In the genomic region with DNA sequence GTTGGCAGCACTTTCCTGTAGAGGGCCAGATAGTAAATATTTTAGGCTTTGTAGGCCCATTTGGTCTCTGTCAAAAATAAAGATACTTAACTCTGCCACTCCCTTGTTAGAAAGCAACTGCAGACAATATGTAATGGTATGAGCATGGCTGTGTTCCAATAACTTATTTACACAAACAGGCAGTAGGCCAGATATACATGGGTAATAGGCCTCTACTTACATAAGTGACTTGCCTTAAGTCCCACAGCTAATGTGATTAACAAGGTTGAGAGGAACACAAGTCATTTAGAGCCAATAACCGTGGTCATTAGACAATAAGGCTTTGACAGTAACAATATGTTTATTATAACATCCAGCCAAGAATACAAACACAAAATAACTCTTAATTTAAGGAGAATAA, we compare ENCODE assay signal across 20 cellular contexts. TPM values are rescaled to one million over a fixed set of nuclear protein-coding genes. Genes with fewer than 3 reads are reported as not detected.
DNase-seq lines count a peak whose midpoint lies in the region; ATAC-seq and TF ChIP-seq lines count a peak whose summit lies in the region.
"Had no signal": no experiment of that assay in that cellular context is flagged by ENCODE, and none has a peak within 500 bp of the region (broad histone marks: within the 10 kb centered on the region; RNA-seq: fewer than 3 reads in every experiment).

No MANE protein-coding gene starts in this region.

- BruUV-seq in PC-3 (replicated peaks; lab: Mats Ljungman, UMichigan) = TSS peak; percentile 11

- no peak overlapping the region for H3K4me2 ChIP-seq in PC-3 (ENCODE audit: low read length)
- H3K4me2 ChIP-seq: PC-9 had no signal

- no peaks in the 10 kb centered on the region for H3K9me2 ChIP-seq in PC-3 (replicated peaks; ENCODE audit: low read length)

- H3K4me1 ChIP-seq in HEK293 (ENCODE audit: control insufficient read depth, insufficient read depth, low read length) = no peaks in the 10 kb centered on the region
- H3K4me1 ChIP-seq in PC-3 (ENCODE audit: insufficient read depth, low read length) = no peaks in the 10 kb centered on the region; the same call in 1 of the 2 replicates
- H3K4me1 ChIP-seq: heart left ventricle, SJCRH30 had no signal

- no peak overlapping the region for H3K4me3 Mint-ChIP-seq in CD4-positive, alpha-beta T cell
- H3K4me3 Mint-ChIP-seq: T-helper 1 cell treated with Interleukin-12 subunit alpha and Interleukin-12 subunit beta and Interleukin-4 antibody, amounts not matched to agents 30 μg/mL and 1 μg/mL, for 36 hours had no signal

- ATAC-seq in CD4-positive, alpha-beta T cell (ENCODE audit: poor library complexity) = no peak
- ATAC-seq in PC-3 = peak; percentile 66
- ATAC-seq in GM18870 (IDR thresholded peaks at IDR 0.05; ENCODE audit: unreplicated experiment) = no peak
- no peak for ATAC-seq in HG03025 (IDR thresholded peaks at IDR 0.05; ENCODE audit: low FRiP score, unreplicated experiment)
- ATAC-seq: heart left ventricle, left ventricle myocardium superior had no signal

- H3K9me3 ChIP-seq in CD4-positive, alpha-beta T cell (ENCODE audit: control insufficient read depth, low read length) = no peaks in the 10 kb centered on the region
- H3K9me3 ChIP-seq in HEK293 (ENCODE audit: control insufficient read depth, insufficient read depth, low read depth, low read length) (no peaks in the 10 kb centered on the region), PC-3 (ENCODE audit: low read length) (no peaks in the 10 kb centered on the region)
- H3K9me3 ChIP-seq: heart left ventricle, SJCRH30 had no signal

- CTCF ChIA-PET in CD4-positive, alpha-beta T cell (lab: Charles Lee) = no interaction called here
- CTCF ChIA-PET in HEK293 (lab: Yijun Ruan, JAX) = interaction anchor here (1.7 kb wide), 1 partner anchor 316 kb away, joined by 3 read pairs; no protein-coding TSS in a partner anchor
- CTCF ChIA-PET in PC-3 (lab: Charles Lee) = no interaction called here

- no peak overlapping the region for H2AFZ ChIP-seq in PC-3 (ENCODE audit: low read length)
- H2AFZ ChIP-seq: PC-9 had no signal

- no peak overlapping the region for H3K27ac ChIP-seq in CD4-positive, alpha-beta T cell (ENCODE audit: low read depth, low read length)
- no peak overlapping the region for H3K27ac ChIP-seq in HEK293 (ENCODE audit: extremely low read depth, low read depth, low read length)
- H3K27ac ChIP-seq in PC-3 (ENCODE audit: low read length) = no peak overlapping the region
- H3K27ac ChIP-seq: heart left ventricle, PC-9, SJCRH30, WERI-Rb-1 had no signal

- intact Hi-C loops in CD4-positive, alpha-beta T cell (cut with DNase I, micrococcal nuclease) = no loop called here
- intact Hi-C loops in PC-3 (cut with micrococcal nuclease) = no loop called here
- intact Hi-C loops in posterior cingulate gyrus (cut with DNase I) = no loop called here

- POLR2A ChIA-PET in CD4-positive, alpha-beta T cell (lab: Charles Lee) = interaction anchor here (2.2 kb wide), 1 partner anchor 32 kb away, joined by 8 read pairs; the partner anchor contains the start of gene USP16
- POLR2A ChIA-PET in HEK293 (lab: Yijun Ruan, JAX) = interaction anchor here (1.5 to 1.6 kb wide), 2 partner anchors 17 to 63 kb away, joined by 3 to 5 read pairs; no protein-coding TSS in a partner anchor
- POLR2A ChIA-PET in PC-3 (lab: Charles Lee; ENCODE audit: unreplicated experiment) = interaction anchor here (0.6 kb wide), 2 partner anchors 25 to 31 kb away, joined by 3 read pairs; partner anchors contain the start of gene USP16

- peak overlapping the region; percentile 55 for H3K27ac Mint-ChIP-seq in CD4-positive, alpha-beta T cell
- H3K27ac Mint-ChIP-seq: T-helper 1 cell treated with Interleukin-12 subunit alpha and Interleukin-12 subunit beta and Interleukin-4 antibody, amounts not matched to agents 30 μg/mL and 1 μg/mL, for 36 hours had no signal

- H3K9me3 Mint-ChIP-seq in CD4-positive, alpha-beta T cell = no peaks in the 10 kb centered on the region
- H3K9me3 Mint-ChIP-seq: T-helper 1 cell treated with Interleukin-12 subunit alpha and Interleukin-12 subunit beta and Interleukin-4 antibody, amounts not matched to agents 30 μg/mL and 1 μg/mL, for 36 hours had no signal

- H3K36me3 Mint-ChIP-seq in CD4-positive, alpha-beta T cell (ENCODE audit: low read depth) = peaks cover 27% of the 10 kb centered on the region

- no peaks in the 10 kb centered on the region for H3K79me2 ChIP-seq in PC-3 (ENCODE audit: low read length)

- no peaks in the 10 kb centered on the region; the same call in 1 of the 2 replicates for H4K20me1 ChIP-seq in PC-3 (ENCODE audit: low read length)

- H3K4me3 ChIP-seq in HEK293 (ENCODE audit: low read depth, low read length) (no peak overlapping the region), PC-3 (ENCODE audit: low read length) (no peak overlapping the region)
- H3K4me3 ChIP-seq: heart left ventricle, PC-9, SJCRH30 had no signal

- H3K27me3 Mint-ChIP-seq in CD4-positive, alpha-beta T cell = no peaks in the 10 kb centered on the region

- TF ChIP-seq CTCF in CD4-positive, alpha-beta T cell (IDR thresholded peaks at IDR 0.05) = no peak
- TF ChIP-seq CTCF in HEK293 (tag by site-specific recombination; IDR thresholded peaks at IDR 0.05) (no peak), PC-3 (conservative IDR thresholded peaks at IDR 0.05; ENCODE audit: low read depth, low read length) (no peak)

- DNase-seq in CD4-positive, alpha-beta T cell = no peak
- peak; percentile 57 for DNase-seq in PC-3
- peak; percentile 23 for DNase-seq in iris pigment epithelial cell (ENCODE audit: low read depth)
- no peak for DNase-seq in posterior cingulate gyrus
- no peak for DNase-seq in NCI-H146 (lab: John Stamatoyannopoulos, UW)
- DNase-seq: activated CD4-positive, alpha-beta T cell treated with anti-CD3 and anti-CD28 coated beads, Interleukin-2, amount 50 U/mL, for 4 hours; anterior cingulate cortex; effector CD8-positive, alpha-beta T cell; heart left ventricle; left ventricle myocardium superior; NCI-H1694 treated with DMSO at 0.1 percent for 48 hours; nucleus accumbens; PC-9; retina; SJCRH30; WERI-Rb-1 had no signal

- H3F3A ChIP-seq in PC-3 (ENCODE audit: low read length, unreplicated experiment) = peaks cover 5% of the 10 kb centered on the region

- H3K4me1 Mint-ChIP-seq in CD4-positive, alpha-beta T cell (ENCODE audit: low read depth) = no peaks in the 10 kb centered on the region

- H3K27me3 ChIP-seq in CD4-positive, alpha-beta T cell (ENCODE audit: control insufficient read depth, insufficient read depth, low read length) = no peaks in the 10 kb centered on the region
- H3K27me3 ChIP-seq in PC-3 (ENCODE audit: low read length) = no peaks in the 10 kb centered on the region
- H3K27me3 ChIP-seq: heart left ventricle, SJCRH30 had no signal

- no peak overlapping the region for H3K9ac ChIP-seq in PC-3 (ENCODE audit: low read length)

- peaks cover 90 to 96% of the 10 kb centered on the region in 2 experiments for H3K36me3 ChIP-seq in HEK293 (ENCODE audit: control insufficient read depth in 2 of 2, insufficient read depth in 1 of 2, low read length in 2 of 2)
- peaks cover 77% of the 10 kb centered on the region for H3K36me3 ChIP-seq in PC-3 (ENCODE audit: low read depth, low read length)

TF ChIP-seq in HEK293, 187 proteins besides CTCF, POLR2A, EP300 and RAD21:
- TF ChIP-seq RBAK (tag by site-specific recombination; IDR thresholded peaks at IDR 0.05) = no peak
- TF ChIP-seq OSR2 (tag by site-specific recombination; IDR thresholded peaks at IDR 0.05) = peak; percentile 44; the same call in 1 of the 2 replicates

RNA-seq across cellular contexts. Expression of gene CCT8, which starts 17.4 kb away (rescaled TPM):
- 100 to 1,000 TPM; 121 to 126 TPM for total RNA-seq in CD4-positive, alpha-beta T cell
- total RNA-seq in PC-3 (2014; rRNA removed) = 228 and 244 TPM in 2 replicates

RNA-seq across cellular contexts. Expression of gene USP16, which starts 31.5 kb away (rescaled TPM):
- 10 to 100 TPM; 79.7 to 81.7 TPM for total RNA-seq in CD4-positive, alpha-beta T cell
- total RNA-seq in PC-3 (2014; rRNA removed) = 21.2 and 24.1 TPM in 2 replicates

RNA-seq across cellular contexts. Expression of gene RWDD2B, which starts 36.9 kb away (rescaled TPM):
- total RNA-seq in CD4-positive, alpha-beta T cell = 1 to 10 TPM; 1.4 TPM
- 10.3 and 20.2 TPM in 2 replicates for total RNA-seq in PC-3 (2014; rRNA removed)

Comparison
In these comparisons a context has a peak if more than half of its experiments do, and no peak if none do; other contexts are left out.
1. DNase-seq: peak in PC-3 (single experiment) and iris pigment epithelial cell (single experiment); none in CD4-positive, alpha-beta T cell (0 of 10), posterior cingulate gyrus (0 of 10) and NCI-H146 (single experiment).